Comparison of ENCODE assay signal across 1 cellular context in the genomic region with DNA sequence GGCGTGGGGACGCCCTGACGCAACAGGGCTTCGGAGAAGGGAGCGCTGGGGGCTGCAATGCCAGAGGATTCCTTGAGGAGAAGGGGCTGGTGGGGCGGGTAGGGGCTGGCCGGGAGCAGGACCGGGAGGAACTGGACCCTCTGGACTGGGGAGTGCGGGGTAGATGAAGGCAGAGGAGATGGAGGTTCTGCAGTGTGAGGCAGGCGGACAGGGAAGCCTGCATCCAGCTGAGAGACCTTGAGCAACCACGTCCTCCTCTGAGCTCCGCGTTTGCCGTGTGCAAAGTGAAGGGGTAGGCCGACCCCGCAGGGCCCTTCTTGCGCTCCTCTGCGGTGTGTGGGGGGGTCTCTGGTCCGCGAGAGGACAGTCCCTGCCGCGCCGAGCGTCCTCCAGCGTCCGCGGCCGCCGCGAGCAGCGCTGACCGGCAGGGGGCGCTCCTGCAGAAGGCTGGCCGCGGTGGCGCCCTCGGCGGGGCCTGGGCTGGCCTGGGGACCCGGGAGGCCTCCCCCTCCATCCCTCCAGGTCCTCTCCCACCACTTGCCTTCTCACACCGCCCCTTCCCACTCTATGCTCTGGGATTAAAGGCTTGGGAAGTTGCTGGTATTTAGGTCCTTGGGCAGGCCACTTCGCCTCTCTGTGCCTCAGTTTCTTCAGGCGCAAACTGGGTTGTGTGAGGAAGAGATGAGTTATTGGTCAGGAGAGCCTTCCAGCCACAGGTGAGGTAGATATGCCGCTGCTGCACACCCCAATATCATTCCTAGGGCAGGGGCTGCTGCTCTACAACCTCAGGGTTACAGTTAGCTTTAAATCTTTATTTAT.
A peak's percentile ranks its signal among the peaks of the same experiment; 100 is the strongest.
TF ChIP-seq lines count a peak whose summit lies in the region.

No MANE protein-coding gene starts in this region.

TF ChIP-seq in K562, 482 proteins besides CTCF, POLR2A, EP300 and RAD21 (continues in another document):
- TF ChIP-seq, protein P1, sequence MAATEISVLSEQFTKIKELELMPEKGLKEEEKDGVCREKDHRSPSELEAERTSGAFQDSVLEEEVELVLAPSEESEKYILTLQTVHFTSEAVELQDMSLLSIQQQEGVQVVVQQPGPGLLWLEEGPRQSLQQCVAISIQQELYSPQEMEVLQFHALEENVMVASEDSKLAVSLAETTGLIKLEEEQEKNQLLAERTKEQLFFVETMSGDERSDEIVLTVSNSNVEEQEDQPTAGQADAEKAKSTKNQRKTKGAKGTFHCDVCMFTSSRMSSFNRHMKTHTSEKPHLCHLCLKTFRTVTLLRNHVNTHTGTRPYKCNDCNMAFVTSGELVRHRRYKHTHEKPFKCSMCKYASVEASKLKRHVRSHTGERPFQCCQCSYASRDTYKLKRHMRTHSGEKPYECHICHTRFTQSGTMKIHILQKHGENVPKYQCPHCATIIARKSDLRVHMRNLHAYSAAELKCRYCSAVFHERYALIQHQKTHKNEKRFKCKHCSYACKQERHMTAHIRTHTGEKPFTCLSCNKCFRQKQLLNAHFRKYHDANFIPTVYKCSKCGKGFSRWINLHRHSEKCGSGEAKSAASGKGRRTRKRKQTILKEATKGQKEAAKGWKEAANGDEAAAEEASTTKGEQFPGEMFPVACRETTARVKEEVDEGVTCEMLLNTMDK (IDR thresholded peaks at IDR 0.05; ENCODE audit: borderline replicate concordance, insufficient read depth, low read depth, low read length, poor library complexity, severe bottlenecking): peak; percentile 71
- no peak for TF ChIP-seq HCFC1 (IDR thresholded peaks at IDR 0.05; ENCODE audit: low read depth, low read length)
- peak; percentile 69; the same call in 1 of the 2 replicates for TF ChIP-seq RB1 (IDR thresholded peaks at IDR 0.05; ENCODE audit: low read depth)
- TF ChIP-seq ZBTB1 (CRISPR knock-in tag; IDR thresholded peaks at IDR 0.05; ENCODE audit: borderline replicate concordance, low read depth): no peak
- TF ChIP-seq, protein P2, sequence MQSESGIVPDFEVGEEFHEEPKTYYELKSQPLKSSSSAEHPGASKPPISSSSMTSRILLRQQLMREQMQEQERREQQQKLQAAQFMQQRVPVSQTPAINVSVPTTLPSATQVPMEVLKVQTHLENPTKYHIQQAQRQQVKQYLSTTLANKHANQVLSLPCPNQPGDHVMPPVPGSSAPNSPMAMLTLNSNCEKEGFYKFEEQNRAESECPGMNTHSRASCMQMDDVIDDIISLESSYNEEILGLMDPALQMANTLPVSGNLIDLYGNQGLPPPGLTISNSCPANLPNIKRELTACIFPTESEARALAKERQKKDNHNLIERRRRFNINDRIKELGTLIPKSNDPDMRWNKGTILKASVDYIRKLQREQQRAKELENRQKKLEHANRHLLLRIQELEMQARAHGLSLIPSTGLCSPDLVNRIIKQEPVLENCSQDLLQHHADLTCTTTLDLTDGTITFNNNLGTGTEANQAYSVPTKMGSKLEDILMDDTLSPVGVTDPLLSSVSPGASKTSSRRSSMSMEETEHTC (IDR thresholded peaks at IDR 0.05): no peak
- TF ChIP-seq CBFB (CRISPR knock-in tag; IDR thresholded peaks at IDR 0.05): no peak
- peak; percentile 56; the same call in 1 of the 2 replicates for TF ChIP-seq BCOR (IDR thresholded peaks at IDR 0.05)
- TF ChIP-seq, protein P3, sequence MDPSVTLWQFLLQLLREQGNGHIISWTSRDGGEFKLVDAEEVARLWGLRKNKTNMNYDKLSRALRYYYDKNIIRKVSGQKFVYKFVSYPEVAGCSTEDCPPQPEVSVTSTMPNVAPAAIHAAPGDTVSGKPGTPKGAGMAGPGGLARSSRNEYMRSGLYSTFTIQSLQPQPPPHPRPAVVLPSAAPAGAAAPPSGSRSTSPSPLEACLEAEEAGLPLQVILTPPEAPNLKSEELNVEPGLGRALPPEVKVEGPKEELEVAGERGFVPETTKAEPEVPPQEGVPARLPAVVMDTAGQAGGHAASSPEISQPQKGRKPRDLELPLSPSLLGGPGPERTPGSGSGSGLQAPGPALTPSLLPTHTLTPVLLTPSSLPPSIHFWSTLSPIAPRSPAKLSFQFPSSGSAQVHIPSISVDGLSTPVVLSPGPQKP (CRISPR knock-in tag; IDR thresholded peaks at IDR 0.05): no peak
- no peak for TF ChIP-seq CEBPG (CRISPR knock-in tag; IDR thresholded peaks at IDR 0.05)
- TF ChIP-seq CEBPG (tag; conservative IDR thresholded peaks at IDR 0.05 in 1 of 2, IDR thresholded peaks at IDR 0.05 in 1 of 2): no peak
- TF ChIP-seq, protein P4, sequence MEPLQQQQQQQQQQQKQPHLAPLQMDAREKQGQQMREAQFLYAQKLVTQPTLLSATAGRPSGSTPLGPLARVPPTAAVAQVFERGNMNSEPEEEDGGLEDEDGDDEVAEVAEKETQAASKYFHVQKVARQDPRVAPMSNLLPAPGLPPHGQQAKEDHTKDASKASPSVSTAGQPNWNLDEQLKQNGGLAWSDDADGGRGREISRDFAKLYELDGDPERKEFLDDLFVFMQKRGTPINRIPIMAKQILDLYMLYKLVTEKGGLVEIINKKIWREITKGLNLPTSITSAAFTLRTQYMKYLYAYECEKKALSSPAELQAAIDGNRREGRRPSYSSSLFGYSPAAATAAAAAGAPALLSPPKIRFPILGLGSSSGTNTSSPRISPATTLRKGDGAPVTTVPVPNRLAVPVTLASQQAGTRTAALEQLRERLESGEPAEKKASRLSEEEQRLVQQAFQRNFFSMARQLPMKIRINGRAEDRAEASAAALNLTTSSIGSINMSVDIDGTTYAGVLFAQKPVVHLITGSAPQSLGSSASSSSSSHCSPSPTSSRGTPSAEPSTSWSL (CRISPR knock-in tag; IDR thresholded peaks at IDR 0.05; ENCODE audit: borderline replicate concordance): no peak
- TF ChIP-seq, protein P5, sequence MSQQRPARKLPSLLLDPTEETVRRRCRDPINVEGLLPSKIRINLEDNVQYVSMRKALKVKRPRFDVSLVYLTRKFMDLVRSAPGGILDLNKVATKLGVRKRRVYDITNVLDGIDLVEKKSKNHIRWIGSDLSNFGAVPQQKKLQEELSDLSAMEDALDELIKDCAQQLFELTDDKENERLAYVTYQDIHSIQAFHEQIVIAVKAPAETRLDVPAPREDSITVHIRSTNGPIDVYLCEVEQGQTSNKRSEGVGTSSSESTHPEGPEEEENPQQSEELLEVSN (IDR thresholded peaks at IDR 0.05; ENCODE audit: borderline replicate concordance in 1 of 2, extremely low read depth in 1 of 2, insufficient read depth in 1 of 2, insufficient read length in 1 of 2, low read depth in 1 of 2, low read length in 1 of 2, poor library complexity in 1 of 2, severe bottlenecking in 1 of 2): peak in 1 of 2 experiments; percentile 26
- TF ChIP-seq SREBF2 (CRISPR knock-in tag; IDR thresholded peaks at IDR 0.05): no peak
- no peak for TF ChIP-seq HNRNPLL (IDR thresholded peaks at IDR 0.05; ENCODE audit: low read depth, low read length, poor library complexity, severe bottlenecking)
- TF ChIP-seq FIP1L1 (IDR thresholded peaks at IDR 0.05; ENCODE audit: low read depth, low read length, poor library complexity, severe bottlenecking): no peak
- no peak for TF ChIP-seq FOXJ2 (tag; IDR thresholded peaks at IDR 0.05)
- TF ChIP-seq HIVEP1 (CRISPR knock-in tag; IDR thresholded peaks at IDR 0.05): no peak
- TF ChIP-seq, protein P6, sequence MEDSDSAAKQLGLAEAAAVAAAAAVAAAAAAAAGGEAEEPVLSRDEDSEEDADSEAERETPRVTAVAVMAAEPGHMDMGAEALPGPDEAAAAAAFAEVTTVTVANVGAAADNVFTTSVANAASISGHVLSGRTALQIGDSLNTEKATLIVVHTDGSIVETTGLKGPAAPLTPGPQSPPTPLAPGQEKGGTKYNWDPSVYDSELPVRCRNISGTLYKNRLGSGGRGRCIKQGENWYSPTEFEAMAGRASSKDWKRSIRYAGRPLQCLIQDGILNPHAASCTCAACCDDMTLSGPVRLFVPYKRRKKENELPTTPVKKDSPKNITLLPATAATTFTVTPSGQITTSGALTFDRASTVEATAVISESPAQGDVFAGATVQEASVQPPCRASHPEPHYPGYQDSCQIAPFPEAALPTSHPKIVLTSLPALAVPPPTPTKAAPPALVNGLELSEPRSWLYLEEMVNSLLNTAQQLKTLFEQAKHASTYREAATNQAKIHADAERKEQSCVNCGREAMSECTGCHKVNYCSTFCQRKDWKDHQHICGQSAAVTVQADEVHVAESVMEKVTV (CRISPR knock-in tag; IDR thresholded peaks at IDR 0.05): 0 out of 2 replicates have a peak, but pooled peaks have one; percentile 25
- TF ChIP-seq TRIM28 (IDR thresholded peaks at IDR 0.05): no peak
- no peak for TF ChIP-seq STAT5B (CRISPR knock-in tag; IDR thresholded peaks at IDR 0.05)
- TF ChIP-seq, protein P7, sequence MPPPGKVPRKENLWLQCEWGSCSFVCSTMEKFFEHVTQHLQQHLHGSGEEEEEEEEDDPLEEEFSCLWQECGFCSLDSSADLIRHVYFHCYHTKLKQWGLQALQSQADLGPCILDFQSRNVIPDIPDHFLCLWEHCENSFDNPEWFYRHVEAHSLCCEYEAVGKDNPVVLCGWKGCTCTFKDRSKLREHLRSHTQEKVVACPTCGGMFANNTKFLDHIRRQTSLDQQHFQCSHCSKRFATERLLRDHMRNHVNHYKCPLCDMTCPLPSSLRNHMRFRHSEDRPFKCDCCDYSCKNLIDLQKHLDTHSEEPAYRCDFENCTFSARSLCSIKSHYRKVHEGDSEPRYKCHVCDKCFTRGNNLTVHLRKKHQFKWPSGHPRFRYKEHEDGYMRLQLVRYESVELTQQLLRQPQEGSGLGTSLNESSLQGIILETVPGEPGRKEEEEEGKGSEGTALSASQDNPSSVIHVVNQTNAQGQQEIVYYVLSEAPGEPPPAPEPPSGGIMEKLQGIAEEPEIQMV (tag; conservative IDR thresholded peaks at IDR 0.05; ENCODE audit: low read depth): peak; percentile 73; the same call in 1 of the 2 replicates
- peak; percentile 77 for TF ChIP-seq SMC3 (conservative IDR thresholded peaks at IDR 0.05; ENCODE audit: insufficient read depth, low read depth, low read length)
- TF ChIP-seq, protein P8, sequence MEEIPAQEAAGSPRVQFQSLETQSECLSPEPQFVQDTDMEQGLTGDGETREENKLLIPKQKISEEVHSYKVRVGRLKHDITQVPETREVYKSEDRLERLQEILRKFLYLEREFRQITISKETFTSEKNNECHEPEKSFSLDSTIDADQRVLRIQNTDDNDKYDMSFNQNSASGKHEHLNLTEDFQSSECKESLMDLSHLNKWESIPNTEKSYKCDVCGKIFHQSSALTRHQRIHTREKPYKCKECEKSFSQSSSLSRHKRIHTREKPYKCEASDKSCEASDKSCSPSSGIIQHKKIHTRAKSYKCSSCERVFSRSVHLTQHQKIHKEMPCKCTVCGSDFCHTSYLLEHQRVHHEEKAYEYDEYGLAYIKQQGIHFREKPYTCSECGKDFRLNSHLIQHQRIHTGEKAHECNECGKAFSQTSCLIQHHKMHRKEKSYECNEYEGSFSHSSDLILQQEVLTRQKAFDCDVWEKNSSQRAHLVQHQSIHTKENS (CRISPR knock-in tag; IDR thresholded peaks at IDR 0.05): no peak
- TF ChIP-seq, protein P9, sequence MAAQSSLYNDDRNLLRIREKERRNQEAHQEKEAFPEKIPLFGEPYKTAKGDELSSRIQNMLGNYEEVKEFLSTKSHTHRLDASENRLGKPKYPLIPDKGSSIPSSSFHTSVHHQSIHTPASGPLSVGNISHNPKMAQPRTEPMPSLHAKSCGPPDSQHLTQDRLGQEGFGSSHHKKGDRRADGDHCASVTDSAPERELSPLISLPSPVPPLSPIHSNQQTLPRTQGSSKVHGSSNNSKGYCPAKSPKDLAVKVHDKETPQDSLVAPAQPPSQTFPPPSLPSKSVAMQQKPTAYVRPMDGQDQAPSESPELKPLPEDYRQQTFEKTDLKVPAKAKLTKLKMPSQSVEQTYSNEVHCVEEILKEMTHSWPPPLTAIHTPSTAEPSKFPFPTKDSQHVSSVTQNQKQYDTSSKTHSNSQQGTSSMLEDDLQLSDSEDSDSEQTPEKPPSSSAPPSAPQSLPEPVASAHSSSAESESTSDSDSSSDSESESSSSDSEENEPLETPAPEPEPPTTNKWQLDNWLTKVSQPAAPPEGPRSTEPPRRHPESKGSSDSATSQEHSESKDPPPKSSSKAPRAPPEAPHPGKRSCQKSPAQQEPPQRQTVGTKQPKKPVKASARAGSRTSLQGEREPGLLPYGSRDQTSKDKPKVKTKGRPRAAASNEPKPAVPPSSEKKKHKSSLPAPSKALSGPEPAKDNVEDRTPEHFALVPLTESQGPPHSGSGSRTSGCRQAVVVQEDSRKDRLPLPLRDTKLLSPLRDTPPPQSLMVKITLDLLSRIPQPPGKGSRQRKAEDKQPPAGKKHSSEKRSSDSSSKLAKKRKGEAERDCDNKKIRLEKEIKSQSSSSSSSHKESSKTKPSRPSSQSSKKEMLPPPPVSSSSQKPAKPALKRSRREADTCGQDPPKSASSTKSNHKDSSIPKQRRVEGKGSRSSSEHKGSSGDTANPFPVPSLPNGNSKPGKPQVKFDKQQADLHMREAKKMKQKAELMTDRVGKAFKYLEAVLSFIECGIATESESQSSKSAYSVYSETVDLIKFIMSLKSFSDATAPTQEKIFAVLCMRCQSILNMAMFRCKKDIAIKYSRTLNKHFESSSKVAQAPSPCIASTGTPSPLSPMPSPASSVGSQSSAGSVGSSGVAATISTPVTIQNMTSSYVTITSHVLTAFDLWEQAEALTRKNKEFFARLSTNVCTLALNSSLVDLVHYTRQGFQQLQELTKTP (IDR thresholded peaks at IDR 0.05; ENCODE audit: low read depth in 1 of 2, partially characterized antibody in 2 of 2): no peak
- TF ChIP-seq, protein P10, sequence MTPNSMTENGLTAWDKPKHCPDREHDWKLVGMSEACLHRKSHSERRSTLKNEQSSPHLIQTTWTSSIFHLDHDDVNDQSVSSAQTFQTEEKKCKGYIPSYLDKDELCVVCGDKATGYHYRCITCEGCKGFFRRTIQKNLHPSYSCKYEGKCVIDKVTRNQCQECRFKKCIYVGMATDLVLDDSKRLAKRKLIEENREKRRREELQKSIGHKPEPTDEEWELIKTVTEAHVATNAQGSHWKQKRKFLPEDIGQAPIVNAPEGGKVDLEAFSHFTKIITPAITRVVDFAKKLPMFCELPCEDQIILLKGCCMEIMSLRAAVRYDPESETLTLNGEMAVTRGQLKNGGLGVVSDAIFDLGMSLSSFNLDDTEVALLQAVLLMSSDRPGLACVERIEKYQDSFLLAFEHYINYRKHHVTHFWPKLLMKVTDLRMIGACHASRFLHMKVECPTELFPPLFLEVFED (CRISPR knock-in tag; conservative IDR thresholded peaks at IDR 0.05): no peak
- no peak for TF ChIP-seq ZNF696 (CRISPR knock-in tag; conservative IDR thresholded peaks at IDR 0.05)
- TF ChIP-seq ZNF561 (CRISPR knock-in tag; conservative IDR thresholded peaks at IDR 0.05): no peak
- no peak for TF ChIP-seq NCOA4 (IDR thresholded peaks at IDR 0.05; ENCODE audit: partially characterized antibody)
- no peak for TF ChIP-seq MCM2 (IDR thresholded peaks at IDR 0.05; ENCODE audit: low read depth)
- no peak for TF ChIP-seq CAMTA2 (CRISPR knock-in tag; conservative IDR thresholded peaks at IDR 0.05)
- TF ChIP-seq SIN3A (IDR thresholded peaks at IDR 0.05; ENCODE audit: borderline replicate concordance in 2 of 2, control insufficient read depth in 1 of 2, low read depth in 2 of 2, low read length in 2 of 2): no peak
- TF ChIP-seq, protein P11, sequence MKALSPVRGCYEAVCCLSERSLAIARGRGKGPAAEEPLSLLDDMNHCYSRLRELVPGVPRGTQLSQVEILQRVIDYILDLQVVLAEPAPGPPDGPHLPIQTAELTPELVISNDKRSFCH (CRISPR knock-in tag; IDR thresholded peaks at IDR 0.05): no peak
- TF ChIP-seq, protein P11 (tag; IDR thresholded peaks at IDR 0.05): no peak
- TF ChIP-seq TEAD1 (CRISPR knock-in tag; IDR thresholded peaks at IDR 0.05): peak in 1 of 2 experiments; percentile 59; a peak in 1 of 4 replicates
